ENCODE assay signal across 23 cellular contexts in genomic region chr4:76253511-76253910, GRCh38. TPM values are rescaled to one million over a fixed set of nuclear protein-coding genes. Genes with fewer than 3 reads are reported as not detected.
"Had no signal": no experiment of that assay in that cellular context is flagged by ENCODE, and none has a peak within 500 bp of the region (broad histone marks: within the 10 kb centered on the region; RNA-seq: fewer than 3 reads in every experiment).

No MANE protein-coding gene starts in this region.

- H3K36me3 ChIP-seq: esophagus muscularis mucosa, gastroesophageal sphincter, heart left ventricle had no signal

- H3K27ac ChIP-seq: coronary artery, dorsolateral prefrontal cortex, esophagus muscularis mucosa, foreskin keratinocyte, gastroesophageal sphincter, heart left ventricle, hepatocyte had no signal

- H3K4me3 ChIP-seq: coronary artery, esophagus muscularis mucosa, gastroesophageal sphincter, heart left ventricle, hepatocyte, lung had no signal

- DNase-seq: dermis blood vessel endothelial cell; dorsolateral prefrontal cortex; effector CD4-positive, alpha-beta T cell; effector memory CD4-positive, alpha-beta T cell; foreskin keratinocyte; heart left ventricle; hypothalamus; immature natural killer cell; islet precursor cell; kidney; kidney glomerular epithelial cell; left colon; left ventricle myocardium superior; mammary epithelial cell; mesendoderm; midbrain had no signal

- H3K4me1 ChIP-seq: foreskin keratinocyte had no signal

- ATAC-seq: foreskin keratinocyte, gastroesophageal sphincter, heart left ventricle, left colon, left lobe of liver, left ventricle myocardium superior had no signal

- H3K27me3 ChIP-seq: dorsolateral prefrontal cortex, esophagus muscularis mucosa had no signal

- H3K9me3 ChIP-seq: esophagus muscularis mucosa, gastroesophageal sphincter, heart left ventricle had no signal

RNA-seq across cellular contexts. Expression of gene FAM47E, which starts 2.0 kb away (rescaled TPM):
- total RNA-seq: foreskin keratinocyte had no signal

RNA-seq across cellular contexts. Expression of gene STBD1, which starts 53.0 kb away (rescaled TPM):
- total RNA-seq: mononuclear cell had no signal
